1 cellular context compared by ENCODE assay signal in genomic region chr10:117442944-117443676, GRCh38.
TF ChIP-seq lines count a peak whose summit lies in the region.

No MANE protein-coding gene starts in this region.

TF ChIP-seq in H1, 55 proteins besides CTCF, POLR2A, EP300 and RAD21 (continued from another document):
- TF ChIP-seq ATF2 (IDR thresholded peaks at IDR 0.05; ENCODE audit: low read length) (0 out of 2 replicates have a peak, but pooled peaks have one; percentile 7), BRCA1 (IDR thresholded peaks at IDR 0.05; ENCODE audit: low read depth, low read length) (no peak), RFX5 (IDR thresholded peaks at IDR 0.05; ENCODE audit: borderline replicate concordance, low read depth, low read length) (no peak), CEBPB (IDR thresholded peaks at IDR 0.05; ENCODE audit: low read depth, low read length) (peak; percentile 17; the same call in 1 of the 2 replicates), HDAC6 (IDR thresholded peaks at IDR 0.05; ENCODE audit: low read depth, low read length) (no peak), E2F6 (IDR thresholded peaks at IDR 0.05) (peak; percentile 50), CREB1 (IDR thresholded peaks at IDR 0.05) (0 out of 2 replicates have a peak, but pooled peaks have one; percentile 21), SIRT6 (IDR thresholded peaks at IDR 0.05; ENCODE audit: low read length) (no peak), SP1 (IDR thresholded peaks at IDR 0.05; ENCODE audit: low read depth, low read length) (no peak), YY1 (IDR thresholded peaks at IDR 0.05; ENCODE audit: low read depth, low read length) (no peak), MAX (IDR thresholded peaks at IDR 0.05) (0 out of 2 replicates have a peak, but pooled peaks have one; percentile 45), POLR2AphosphoS5 (IDR thresholded peaks at IDR 0.05; ENCODE audit: low read depth, low read length) (no peak), CHD1 (IDR thresholded peaks at IDR 0.05; ENCODE audit: low read depth, low read length) (no peak), ASH2L (IDR thresholded peaks at IDR 0.05; ENCODE audit: low read length) (no peak), TAF1 (IDR thresholded peaks at IDR 0.05; ENCODE audit: low read depth, low read length) (no peak), TBP (IDR thresholded peaks at IDR 0.05; ENCODE audit: low read depth, low read length) (no peak)
